ENCODE assay signal across 8 cellular contexts in the genomic region with DNA sequence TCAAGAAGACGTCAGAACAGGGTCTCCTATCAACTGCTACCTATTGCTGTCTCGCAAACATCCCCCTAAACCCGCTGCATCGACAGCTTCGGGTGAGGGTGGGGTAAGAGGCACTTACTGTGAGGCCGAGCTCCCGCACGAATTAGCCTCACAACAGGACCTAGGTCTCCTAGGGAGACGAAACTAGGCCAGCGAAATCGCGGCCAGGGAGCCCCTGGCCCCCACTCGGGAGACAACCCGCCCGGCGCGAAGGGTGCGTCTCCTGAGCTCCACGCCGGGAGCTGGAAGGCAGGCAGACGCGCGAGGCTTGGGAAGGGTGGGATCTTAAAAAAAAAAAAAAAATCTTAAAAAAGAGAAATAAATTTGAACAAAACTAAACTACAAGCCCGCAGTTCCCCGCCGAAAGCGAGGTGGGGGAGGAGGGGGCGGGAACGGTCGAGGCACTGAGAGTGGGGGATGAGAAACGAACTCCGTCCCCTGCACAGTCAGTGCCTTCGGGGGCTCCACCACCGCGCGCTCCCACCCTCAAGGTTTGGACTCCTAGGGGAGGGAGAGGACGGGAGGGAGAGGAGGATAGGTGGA. TPM values are rescaled to one million over a fixed set of nuclear protein-coding genes. Genes with fewer than 3 reads are reported as not detected.
DNase-seq lines count a peak whose midpoint lies in the region; ATAC-seq and TF ChIP-seq lines count a peak whose summit lies in the region.

No MANE protein-coding gene starts in this region.

- no peak overlapping the region for H3K27ac Mint-ChIP-seq in natural killer cell treated with Interleukin-12 subunit alpha and Interleukin-12 subunit beta and Interleukin-15 and Interleukin-18, amount 100 ng/mL, for 72 hours

- H3K4me1 ChIP-seq in HUES6 (ENCODE audit: control insufficient read depth, insufficient read depth, low read length) = peaks cover 35% of the 10 kb centered on the region
- peaks cover 18 to 35% (median 30%) of the 10 kb centered on the region in 3 donors for H3K4me1 ChIP-seq in skeletal muscle tissue (ENCODE audit: control insufficient read depth in 3 of 3, insufficient read depth in 3 of 3, low read length in 3 of 3)

- H3K36me3 Mint-ChIP-seq in natural killer cell treated with Interleukin-12 subunit alpha and Interleukin-12 subunit beta and Interleukin-15 and Interleukin-18, amount 100 ng/mL, for 72 hours = no peaks in the 10 kb centered on the region

- H3K4me3 ChIP-seq in HUES6 (ENCODE audit: low read depth, low read length) = peak overlapping the region; percentile 82
- peak overlapping the region; percentile 74 for H3K4me3 ChIP-seq in coronary artery
- H3K4me3 ChIP-seq in skeletal muscle tissue (ENCODE audit: low read length in 3 of 3) = peak overlapping the region; percentile 74 to 83 (median 83)

- DNase-seq in coronary artery (ENCODE audit: low spot score) (no peak), AG20443 (ENCODE audit: low spot score) (no peak), COLO668 (lab: John Stamatoyannopoulos, UW; ENCODE audit: unreplicated experiment) (no peak)
- no peak for DNase-seq in natural killer cell treated with Interleukin-12 subunit alpha and Interleukin-12 subunit beta and Interleukin-15 and Interleukin-18, amount 100 ng/mL, for 72 hours (ENCODE audit: low spot score)

- peaks cover 100% of the 10 kb centered on the region for H3K27me3 ChIP-seq in HUES6 (ENCODE audit: control insufficient read depth, insufficient read depth, low read length)
- H3K27me3 ChIP-seq in layer of hippocampus (ENCODE audit: control insufficient read depth, insufficient read depth, low read length) = no peaks in the 10 kb centered on the region
- no peaks in the 10 kb centered on the region for H3K27me3 ChIP-seq in skeletal muscle tissue (ENCODE audit: control insufficient read depth in 3 of 3, insufficient read depth in 3 of 3, low read length in 3 of 3)

- no peak for ATAC-seq in natural killer cell treated with Interleukin-12 subunit alpha and Interleukin-12 subunit beta and Interleukin-15 and Interleukin-18, amount 100 ng/mL, for 72 hours
- no peak for ATAC-seq in HG02885 (IDR thresholded peaks at IDR 0.05; ENCODE audit: poor library complexity, unreplicated experiment)

- H3K4me3 Mint-ChIP-seq in natural killer cell treated with Interleukin-12 subunit alpha and Interleukin-12 subunit beta and Interleukin-15 and Interleukin-18, amount 100 ng/mL, for 72 hours = no peak overlapping the region

- H3K27me3 Mint-ChIP-seq in natural killer cell treated with Interleukin-12 subunit alpha and Interleukin-12 subunit beta and Interleukin-15 and Interleukin-18, amount 100 ng/mL, for 72 hours = peaks cover 39 to 40% of the 10 kb centered on the region in 2 donors

- TF ChIP-seq CTCF in coronary artery (IDR thresholded peaks at IDR 0.05) = no peak

- H3K36me3 ChIP-seq in HUES6 (ENCODE audit: control insufficient read depth, insufficient read depth, low read length) (no peaks in the 10 kb centered on the region), skeletal muscle tissue (ENCODE audit: control insufficient read depth in 3 of 3, insufficient read depth in 3 of 3, low read length in 3 of 3) (no peaks in the 10 kb centered on the region)

- no peaks in the 10 kb centered on the region for H3K4me1 Mint-ChIP-seq in natural killer cell treated with Interleukin-12 subunit alpha and Interleukin-12 subunit beta and Interleukin-15 and Interleukin-18, amount 100 ng/mL, for 72 hours (ENCODE audit: low read depth in 2 of 2)

- H3K27ac ChIP-seq in HUES6 (ENCODE audit: low read depth, low read length) (no peak overlapping the region), coronary artery (peak overlapping the region; percentile 92 to 93), layer of hippocampus (ENCODE audit: low read depth, low read length) (peak overlapping the region; percentile 77), skeletal muscle tissue (ENCODE audit: low read depth, low read length) (peak overlapping the region; percentile 95)

- H3K9me3 Mint-ChIP-seq in natural killer cell treated with Interleukin-12 subunit alpha and Interleukin-12 subunit beta and Interleukin-15 and Interleukin-18, amount 100 ng/mL, for 72 hours = no peaks in the 10 kb centered on the region

- peak overlapping the region; percentile 78 for H3K9ac ChIP-seq in HUES6 (ENCODE audit: low read length)
- H3K9ac ChIP-seq in skeletal muscle tissue (ENCODE audit: low read depth in 1 of 3, low read length in 3 of 3) = peak overlapping the region; percentile 82 to 93 (median 88)

- H3K9me3 ChIP-seq in HUES6 (ENCODE audit: control insufficient read depth, insufficient read depth, low read depth, low read length) (no peaks in the 10 kb centered on the region), skeletal muscle tissue (ENCODE audit: control insufficient read depth in 3 of 3, low read length in 3 of 3) (no peaks in the 10 kb centered on the region)

RNA-seq across cellular contexts. Expression of gene NFIB, which starts 33.0 kb away (rescaled TPM):
- total RNA-seq in skeletal muscle tissue = 95.0 TPM
- total RNA-seq in natural killer cell treated with Interleukin-12 subunit alpha and Interleukin-12 subunit beta and Interleukin-15 and Interleukin-18, amount 100 ng/mL, for 72 hours = not detected

Comparison
In these comparisons a context has a peak if more than half of its experiments do, and no peak if none do; other contexts are left out.
1. RNA of gene NFIB, which starts 33.0 kb away (total RNA-seq): 95.0 TPM in skeletal muscle tissue (single experiment); not detected in natural killer cell treated with Interleukin-12 subunit alpha and Interleukin-12 subunit beta and Interleukin-15 and Interleukin-18, amount 100 ng/mL, for 72 hours; every median in the first group is over 10 times any median in the second.
2. Peak in every context shown above with its lines, with median percentiles within 50 percentile points of each other: H3K4me3 ChIP-seq.